In the genomic region with DNA sequence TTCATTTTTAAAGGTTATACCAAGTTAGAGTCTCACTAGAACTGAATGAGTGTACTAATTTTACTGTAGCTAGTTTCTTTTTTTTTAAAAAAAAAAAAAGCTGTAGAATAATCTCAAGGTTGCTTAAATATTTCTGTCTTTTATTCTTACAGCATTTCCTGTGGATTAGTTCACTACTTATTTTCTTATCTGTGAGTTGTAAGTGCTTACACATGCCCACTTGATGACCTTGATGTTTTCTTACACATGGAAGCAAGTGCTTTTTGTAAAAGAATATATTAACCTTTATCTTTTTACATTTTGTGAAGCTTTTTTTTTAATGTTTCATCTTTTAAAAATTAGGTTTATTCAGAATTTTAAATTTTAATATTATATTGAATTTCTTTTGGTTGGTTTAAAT, we compare ENCODE assay signal across 19 cellular contexts. TPM values are rescaled to one million over a fixed set of nuclear protein-coding genes. Genes with fewer than 3 reads are reported as not detected.
A peak's percentile ranks its signal among the peaks of the same experiment; 100 is the strongest.
DNase-seq lines count a peak whose midpoint lies in the region; ATAC-seq, FAIRE-seq and TF ChIP-seq lines count a peak whose summit lies in the region.
"Had no signal": no experiment of that assay in that cellular context is flagged by ENCODE, and none has a peak within 500 bp of the region (broad histone marks: within the 10 kb centered on the region; RNA-seq: fewer than 3 reads in every experiment).

No MANE protein-coding gene starts in this region.

- H3K9me2 ChIP-seq in Karpas-422 (replicated peaks; ENCODE audit: insufficient read depth, low read length): no peaks in the 10 kb centered on the region
- H3K9me2 ChIP-seq: SK-N-SH had no signal

- no peaks in the 10 kb centered on the region for H3K27me3 Mint-ChIP-seq in WTC11 (ENCODE audit: low read depth)

- H3K9ac ChIP-seq in Karpas-422 (ENCODE audit: low read length): no peak overlapping the region
- H3K9ac ChIP-seq: SK-N-SH had no signal

- CTCF ChIA-PET in WTC11 (lab: Charles Lee): no interaction called here

- no peak overlapping the region for H3K4me3 ChIP-seq in Karpas-422 (ENCODE audit: low read length)

- no peak overlapping the region for H3K4me3 Mint-ChIP-seq in WTC11

- ATAC-seq in WTC11: no peak
- ATAC-seq: PC-3 had no signal

- H3K4me1 Mint-ChIP-seq in WTC11: peaks cover 20% of the 10 kb centered on the region

- no peak overlapping the region for H3K27ac Mint-ChIP-seq in WTC11

- no peaks in the 10 kb centered on the region for H3K9me3 Mint-ChIP-seq in WTC11

- H2AFZ ChIP-seq in Karpas-422 (ENCODE audit: low read length): no peak overlapping the region

- FAIRE-seq in A204.1 (lab: Jason Lieb, UNC) (peak; percentile 76), urothelium cell line (lab: Jason Lieb, UNC) (no peak)

- H4K20me1 ChIP-seq in Karpas-422 (ENCODE audit: insufficient read depth, low read depth, low read length): no peaks in the 10 kb centered on the region

- POLR2A ChIA-PET in WTC11 (lab: Charles Lee): no interaction called here

- H3K4me2 ChIP-seq in Karpas-422 (ENCODE audit: low read depth, low read length, poor library complexity, severe bottlenecking): no peak overlapping the region
- H3K4me2 ChIP-seq: SK-N-SH had no signal

- no peaks in the 10 kb centered on the region for H3K27me3 ChIP-seq in Karpas-422 (ENCODE audit: low read length)
- H3K27me3 ChIP-seq: BE2C had no signal

- H3K79me2 ChIP-seq in Karpas-422 (ENCODE audit: low read length): peaks cover 21% of the 10 kb centered on the region

- DNase-seq in Karpas-422 (no peak), amniotic epithelial cell (ENCODE audit: low read depth) (peak; percentile 83), iris pigment epithelial cell (ENCODE audit: low read depth) (peak; percentile 66), urothelium cell line (ENCODE audit: low spot score) (no peak), NCI-H526 treated with DMSO at 0.1 percent for 48 hours (lab: John Stamatoyannopoulos, UW) (no peak), WTC11 (ENCODE audit: low spot score) (no peak)
- DNase-seq: BE2C, EL, H7, Kasumi-1, NCI-H1694, NCI-H2081 treated with DMSO at 0.1 percent for 48 hours, NCI-H446, NCI-H526, PC-3, SHP77 treated with DMSO at 0.1 percent for 48 hours, SK-N-SH had no signal

- no peak for TF ChIP-seq CTCF in WTC11 (IDR thresholded peaks at IDR 0.05)

- H3K36me3 Mint-ChIP-seq in WTC11: peaks cover 78% of the 10 kb centered on the region

- H3K4me1 ChIP-seq in Karpas-422 (ENCODE audit: low read length): no peaks in the 10 kb centered on the region
- H3K4me1 ChIP-seq: BE2C had no signal

- H3K27ac ChIP-seq in Karpas-422 (ENCODE audit: low read length): 0 out of 2 replicates have a peak overlapping the region, but pooled peaks have one; percentile 14
- H3K27ac ChIP-seq: RWPE1 had no signal

- H3K9me3 ChIP-seq in Karpas-422 (ENCODE audit: low read length): no peaks in the 10 kb centered on the region
- H3K9me3 ChIP-seq: BE2C, SK-N-SH had no signal

- H3K36me3 ChIP-seq in Karpas-422 (ENCODE audit: insufficient read depth, low read length): peaks cover 29% of the 10 kb centered on the region; the same call in 1 of the 2 replicates

TF ChIP-seq in WTC11, 78 proteins besides CTCF, POLR2A, EP300 and RAD21 (continues in another document):
- no peak for TF ChIP-seq ETV6 (CRISPR knock-in tag; IDR thresholded peaks at IDR 0.05)
- TF ChIP-seq, protein P1, sequence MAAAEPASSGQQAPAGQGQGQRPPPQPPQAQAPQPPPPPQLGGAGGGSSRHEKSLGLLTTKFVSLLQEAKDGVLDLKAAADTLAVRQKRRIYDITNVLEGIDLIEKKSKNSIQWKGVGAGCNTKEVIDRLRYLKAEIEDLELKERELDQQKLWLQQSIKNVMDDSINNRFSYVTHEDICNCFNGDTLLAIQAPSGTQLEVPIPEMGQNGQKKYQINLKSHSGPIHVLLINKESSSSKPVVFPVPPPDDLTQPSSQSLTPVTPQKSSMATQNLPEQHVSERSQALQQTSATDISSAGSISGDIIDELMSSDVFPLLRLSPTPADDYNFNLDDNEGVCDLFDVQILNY (CRISPR knock-in tag; IDR thresholded peaks at IDR 0.05): no peak
- no peak for TF ChIP-seq AFF4 (CRISPR knock-in tag; IDR thresholded peaks at IDR 0.05; ENCODE audit: borderline replicate concordance)
- no peak for TF ChIP-seq TCF7 (CRISPR knock-in tag; IDR thresholded peaks at IDR 0.05; ENCODE audit: low read depth)
- no peak for TF ChIP-seq ZNF263 (CRISPR knock-in tag; IDR thresholded peaks at IDR 0.05; ENCODE audit: low read depth)
- TF ChIP-seq, protein P2, sequence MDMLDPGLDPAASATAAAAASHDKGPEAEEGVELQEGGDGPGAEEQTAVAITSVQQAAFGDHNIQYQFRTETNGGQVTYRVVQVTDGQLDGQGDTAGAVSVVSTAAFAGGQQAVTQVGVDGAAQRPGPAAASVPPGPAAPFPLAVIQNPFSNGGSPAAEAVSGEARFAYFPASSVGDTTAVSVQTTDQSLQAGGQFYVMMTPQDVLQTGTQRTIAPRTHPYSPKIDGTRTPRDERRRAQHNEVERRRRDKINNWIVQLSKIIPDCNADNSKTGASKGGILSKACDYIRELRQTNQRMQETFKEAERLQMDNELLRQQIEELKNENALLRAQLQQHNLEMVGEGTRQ (CRISPR knock-in tag; IDR thresholded peaks at IDR 0.05): no peak
- no peak for TF ChIP-seq NR1H2 (CRISPR knock-in tag; IDR thresholded peaks at IDR 0.05)
- TF ChIP-seq CBFB (CRISPR knock-in tag; IDR thresholded peaks at IDR 0.05; ENCODE audit: low read depth): no peak
- no peak for TF ChIP-seq ZNF423 (CRISPR knock-in tag; IDR thresholded peaks at IDR 0.05)
- TF ChIP-seq, protein P3, sequence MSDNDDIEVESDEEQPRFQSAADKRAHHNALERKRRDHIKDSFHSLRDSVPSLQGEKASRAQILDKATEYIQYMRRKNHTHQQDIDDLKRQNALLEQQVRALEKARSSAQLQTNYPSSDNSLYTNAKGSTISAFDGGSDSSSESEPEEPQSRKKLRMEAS (CRISPR knock-in tag; IDR thresholded peaks at IDR 0.05): no peak
- TF ChIP-seq, protein P4, sequence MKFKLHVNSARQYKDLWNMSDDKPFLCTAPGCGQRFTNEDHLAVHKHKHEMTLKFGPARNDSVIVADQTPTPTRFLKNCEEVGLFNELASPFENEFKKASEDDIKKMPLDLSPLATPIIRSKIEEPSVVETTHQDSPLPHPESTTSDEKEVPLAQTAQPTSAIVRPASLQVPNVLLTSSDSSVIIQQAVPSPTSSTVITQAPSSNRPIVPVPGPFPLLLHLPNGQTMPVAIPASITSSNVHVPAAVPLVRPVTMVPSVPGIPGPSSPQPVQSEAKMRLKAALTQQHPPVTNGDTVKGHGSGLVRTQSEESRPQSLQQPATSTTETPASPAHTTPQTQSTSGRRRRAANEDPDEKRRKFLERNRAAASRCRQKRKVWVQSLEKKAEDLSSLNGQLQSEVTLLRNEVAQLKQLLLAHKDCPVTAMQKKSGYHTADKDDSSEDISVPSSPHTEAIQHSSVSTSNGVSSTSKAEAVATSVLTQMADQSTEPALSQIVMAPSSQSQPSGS (CRISPR knock-in tag; IDR thresholded peaks at IDR 0.05; ENCODE audit: borderline replicate concordance, low read depth): no peak
- no peak for TF ChIP-seq OVOL2 (CRISPR knock-in tag; IDR thresholded peaks at IDR 0.05; ENCODE audit: borderline replicate concordance)
- TF ChIP-seq, protein P5, sequence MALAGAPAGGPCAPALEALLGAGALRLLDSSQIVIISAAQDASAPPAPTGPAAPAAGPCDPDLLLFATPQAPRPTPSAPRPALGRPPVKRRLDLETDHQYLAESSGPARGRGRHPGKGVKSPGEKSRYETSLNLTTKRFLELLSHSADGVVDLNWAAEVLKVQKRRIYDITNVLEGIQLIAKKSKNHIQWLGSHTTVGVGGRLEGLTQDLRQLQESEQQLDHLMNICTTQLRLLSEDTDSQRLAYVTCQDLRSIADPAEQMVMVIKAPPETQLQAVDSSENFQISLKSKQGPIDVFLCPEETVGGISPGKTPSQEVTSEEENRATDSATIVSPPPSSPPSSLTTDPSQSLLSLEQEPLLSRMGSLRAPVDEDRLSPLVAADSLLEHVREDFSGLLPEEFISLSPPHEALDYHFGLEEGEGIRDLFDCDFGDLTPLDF (CRISPR knock-in tag; IDR thresholded peaks at IDR 0.05): no peak
- no peak for TF ChIP-seq ZNF232 (CRISPR knock-in tag; IDR thresholded peaks at IDR 0.05)

RNA-seq across cellular contexts. Expression of gene MSH2, which starts 57.8 kb away (rescaled TPM):
- total RNA-seq in Karpas-422 (2014; rRNA removed; shearing (Covaris generic); ENCODE audit: low replicate concordance): 28.4 and 38.7 TPM in 2 replicates
- 207 to 244 TPM (median 209 TPM) in 3 replicates for total RNA-seq in WTC11 (2021)

Comparison
In these comparisons a context has a peak if more than half of its experiments do, and no peak if none do; other contexts are left out.
1. DNase-seq: peak in amniotic epithelial cell (single experiment) and iris pigment epithelial cell (single experiment); none in Karpas-422 (single experiment), urothelium cell line (single experiment), NCI-H526 treated with DMSO at 0.1 percent for 48 hours (single experiment) and WTC11 (single experiment).